24 cellular contexts compared by ENCODE assay signal in the genomic region with DNA sequence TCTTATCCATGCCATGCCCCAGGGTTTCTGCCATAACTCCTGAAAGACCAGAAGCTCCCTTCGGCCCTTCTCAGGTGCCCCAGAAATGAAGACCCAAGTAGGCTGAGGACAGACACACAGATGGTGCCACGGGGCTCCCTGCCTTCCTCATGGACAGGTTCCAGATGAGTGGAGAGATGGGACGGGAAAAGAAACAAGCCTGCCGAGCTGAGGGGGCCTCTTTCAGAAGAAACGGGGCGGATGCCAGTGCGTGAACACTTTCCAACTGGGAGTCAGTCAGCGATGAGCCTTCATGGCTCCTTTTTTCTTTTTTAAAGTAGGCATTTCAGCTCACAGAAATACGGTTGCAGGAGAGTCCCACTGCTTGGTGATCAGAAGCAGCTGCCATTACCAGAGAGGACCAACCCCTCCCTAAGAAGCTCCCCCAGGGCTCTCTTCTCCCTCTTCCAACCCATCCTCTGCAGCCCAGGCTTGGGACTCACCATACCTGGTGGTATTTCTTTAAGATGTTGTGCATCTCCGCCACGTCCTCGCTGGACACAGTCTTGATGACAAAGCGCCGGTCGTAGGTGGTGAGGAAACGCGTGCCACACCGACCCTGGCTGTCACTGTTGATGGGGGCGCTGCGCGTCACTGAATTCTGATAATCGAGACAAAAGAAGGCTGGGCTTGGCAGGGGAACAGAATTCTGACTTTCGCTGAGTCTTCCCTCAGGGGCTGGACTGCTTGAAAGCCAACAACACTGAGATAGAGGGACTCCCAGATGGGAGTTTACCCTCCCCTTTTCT.
"Had no signal": no experiment of that assay in that cellular context is flagged by ENCODE, and none has a peak within 500 bp of the region (broad histone marks: within the 10 kb centered on the region; RNA-seq: fewer than 3 reads in every experiment).

No MANE protein-coding gene starts in this region.

- DNase-seq: IMR-90, Karpas-422, KG1, MG63, NCI-H1092, NCI-H1105 treated with DMSO at 0.1 percent for 48 hours, NCI-H1417 treated with DMSO at 0.1 percent for 48 hours, NCI-H146, NCI-H1694 treated with DMSO at 0.1 percent for 48 hours, NCI-H1930, NCI-H2081, NCI-H2107, NCI-H2171, NCI-H226, NCI-H446, NCI-H510A, NCI-H524 treated with DMSO at 0.1 percent for 48 hours, NCI-H69, NCI-H774, SHP77, SJCRH30 had no signal

- H3K27me3 ChIP-seq: MG63, SJCRH30 had no signal

- ATAC-seq: HepG2, Panc1 had no signal

- H3K4me1 ChIP-seq: SJCRH30 had no signal

- H3K27ac ChIP-seq: RWPE1, SJCRH30 had no signal

- H3K4me3 ChIP-seq: MG63, SJCRH30 had no signal

- H3K9me3 ChIP-seq: MG63, SJCRH30 had no signal
